Comparison of ENCODE assay signal across 13 cellular contexts in the genomic region with DNA sequence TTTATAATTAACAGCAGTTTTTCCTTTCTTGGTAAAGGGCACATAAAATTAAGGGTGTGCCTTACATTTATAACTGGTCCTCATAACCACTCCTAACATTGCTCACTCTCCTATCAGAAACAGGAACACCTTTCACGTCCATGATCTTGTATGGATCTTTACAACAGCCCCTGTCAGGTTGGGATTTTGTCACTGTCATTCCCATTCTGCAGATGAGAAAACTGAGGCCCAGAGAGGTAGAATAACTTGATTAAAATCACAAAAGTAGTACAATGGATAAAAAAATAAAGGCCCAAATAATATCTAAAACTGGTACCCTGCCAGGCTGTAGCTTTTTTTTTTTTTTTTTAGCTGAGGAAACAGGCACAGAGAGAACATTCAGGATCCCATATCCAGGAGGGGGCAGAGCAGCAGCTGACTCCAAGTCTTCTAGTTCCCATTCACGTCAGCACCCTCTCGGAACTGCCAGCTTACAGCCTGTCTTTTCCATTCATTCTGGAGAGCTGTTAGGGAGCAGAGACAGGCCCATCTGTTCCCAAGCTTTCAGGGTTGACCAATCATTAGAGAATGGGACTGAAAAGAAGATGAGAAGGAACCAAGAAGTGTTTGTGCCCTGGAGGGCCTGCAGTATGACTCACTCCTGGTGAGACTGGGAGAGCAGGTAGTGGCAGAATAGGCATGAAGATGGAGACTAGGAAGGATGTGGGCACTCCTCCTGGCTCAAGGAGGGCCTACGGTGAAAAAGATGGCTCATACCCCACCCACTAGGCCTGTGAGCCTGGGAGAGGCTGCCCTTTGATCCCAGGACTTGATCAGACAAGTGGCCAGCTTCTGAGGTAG. TPM values are rescaled to one million over a fixed set of nuclear protein-coding genes. Genes with fewer than 3 reads are reported as not detected.
DNase-seq lines count a peak whose midpoint lies in the region; ATAC-seq, FAIRE-seq and TF ChIP-seq lines count a peak whose summit lies in the region.
"Had no signal": no experiment of that assay in that cellular context is flagged by ENCODE, and none has a peak within 500 bp of the region (broad histone marks: within the 10 kb centered on the region; RNA-seq: fewer than 3 reads in every experiment).

No MANE protein-coding gene starts in this region.

- peaks cover 16% of the 10 kb centered on the region for H3K4me1 Mint-ChIP-seq in T-helper 1 cell treated with Interleukin-12 subunit alpha and Interleukin-12 subunit beta and Interleukin-4 antibody, amounts not matched to agents 30 μg/mL and 1 μg/mL, for 36 hours (ENCODE audit: low read depth)
- H3K4me1 Mint-ChIP-seq in glutamatergic neuron (ENCODE audit: low read depth, unreplicated experiment), result peaks cover 10% of the 10 kb centered on the region
- H3K4me1 Mint-ChIP-seq in stimulated activated effector memory CD8-positive, alpha-beta T cell treated with anti-CD3 and anti-CD28 coated beads, Interleukin-12 subunit alpha, Interleukin-12 subunit beta, amount 100 ng/mL, for 72 hours, result peaks cover 19% of the 10 kb centered on the region

- no peaks in the 10 kb centered on the region for H3K27me3 ChIP-seq in ovary
- H3K27me3 ChIP-seq: BE2C, esophagus muscularis mucosa, SJSA1 had no signal

- H3K36me3 ChIP-seq in ovary, result no peaks in the 10 kb centered on the region

- TF ChIP-seq CTCF in glutamatergic neuron (IDR thresholded peaks at IDR 0.05; ENCODE audit: partially characterized antibody, unreplicated experiment) (no peak), ovary (IDR thresholded peaks at IDR 0.05) (no peak), D721Med (IDR thresholded peaks at IDR 0.05; ENCODE audit: insufficient read depth, missing control alignments) (no peak)

- no peaks in the 10 kb centered on the region for H3K9me3 ChIP-seq in ovary
- H3K9me3 ChIP-seq: BE2C, esophagus muscularis mucosa, SJSA1 had no signal

- H3K27ac Mint-ChIP-seq in T-helper 1 cell treated with Interleukin-12 subunit alpha and Interleukin-12 subunit beta and Interleukin-4 antibody, amounts not matched to agents 30 μg/mL and 1 μg/mL, for 36 hours, result peak overlapping the region; percentile 45
- peak overlapping the region; percentile 66 for H3K27ac Mint-ChIP-seq in glutamatergic neuron (ENCODE audit: unreplicated experiment)
- peak overlapping the region; percentile 85 for H3K27ac Mint-ChIP-seq in stimulated activated effector memory CD8-positive, alpha-beta T cell treated with anti-CD3 and anti-CD28 coated beads, Interleukin-12 subunit alpha, Interleukin-12 subunit beta, amount 100 ng/mL, for 72 hours
- H3K27ac Mint-ChIP-seq: activated T-cell treated with anti-CD3 and anti-CD28 coated beads, Interleukin-2, amount 50 U/mL, for 72 hours had no signal

- H3K36me3 Mint-ChIP-seq in T-helper 1 cell treated with Interleukin-12 subunit alpha and Interleukin-12 subunit beta and Interleukin-4 antibody, amounts not matched to agents 30 μg/mL and 1 μg/mL, for 36 hours (ENCODE audit: low read depth), result peaks cover 24% of the 10 kb centered on the region
- H3K36me3 Mint-ChIP-seq in glutamatergic neuron (ENCODE audit: unreplicated experiment), result no peaks in the 10 kb centered on the region
- H3K36me3 Mint-ChIP-seq in stimulated activated effector memory CD8-positive, alpha-beta T cell treated with anti-CD3 and anti-CD28 coated beads, Interleukin-12 subunit alpha, Interleukin-12 subunit beta, amount 100 ng/mL, for 72 hours, result peaks cover 65% of the 10 kb centered on the region

- no peaks in the 10 kb centered on the region for H3K4me1 ChIP-seq in ovary (ENCODE audit: insufficient read depth)
- H3K4me1 ChIP-seq: BE2C, esophagus muscularis mucosa, SJSA1 had no signal

- FAIRE-seq in D721Med (lab: Jason Lieb, UNC), result no peak

- intact Hi-C loops in ovary (cut with DNase I), result no loop called here

- H3K9me3 Mint-ChIP-seq in T-helper 1 cell treated with Interleukin-12 subunit alpha and Interleukin-12 subunit beta and Interleukin-4 antibody, amounts not matched to agents 30 μg/mL and 1 μg/mL, for 36 hours, result no peaks in the 10 kb centered on the region
- H3K9me3 Mint-ChIP-seq in glutamatergic neuron (ENCODE audit: unreplicated experiment), result peaks cover 5% of the 10 kb centered on the region
- no peaks in the 10 kb centered on the region for H3K9me3 Mint-ChIP-seq in stimulated activated effector memory CD8-positive, alpha-beta T cell treated with anti-CD3 and anti-CD28 coated beads, Interleukin-12 subunit alpha, Interleukin-12 subunit beta, amount 100 ng/mL, for 72 hours
- H3K9me3 Mint-ChIP-seq: activated T-cell treated with anti-CD3 and anti-CD28 coated beads, Interleukin-2, amount 50 U/mL, for 72 hours; neural crest cell had no signal

- H3K4me3 Mint-ChIP-seq in T-helper 1 cell treated with Interleukin-12 subunit alpha and Interleukin-12 subunit beta and Interleukin-4 antibody, amounts not matched to agents 30 μg/mL and 1 μg/mL, for 36 hours, result no peak overlapping the region
- peak overlapping the region; percentile 52 for H3K4me3 Mint-ChIP-seq in glutamatergic neuron (ENCODE audit: unreplicated experiment)
- H3K4me3 Mint-ChIP-seq in stimulated activated effector memory CD8-positive, alpha-beta T cell treated with anti-CD3 and anti-CD28 coated beads, Interleukin-12 subunit alpha, Interleukin-12 subunit beta, amount 100 ng/mL, for 72 hours, result no peak overlapping the region
- H3K4me3 Mint-ChIP-seq: activated T-cell treated with anti-CD3 and anti-CD28 coated beads, Interleukin-2, amount 50 U/mL, for 72 hours; neural crest cell had no signal

- no peak for ATAC-seq in stimulated activated effector memory CD8-positive, alpha-beta T cell treated with anti-CD3 and anti-CD28 coated beads, Interleukin-12 subunit alpha, Interleukin-12 subunit beta, amount 100 ng/mL, for 72 hours
- ATAC-seq in HG03460 (IDR thresholded peaks at IDR 0.05; ENCODE audit: unreplicated experiment), result no peak
- ATAC-seq: activated T-cell treated with anti-CD3 and anti-CD28 coated beads, Interleukin-2, amount 50 U/mL, for 72 hours had no signal

- H3K4me3 ChIP-seq in ovary, result no peak overlapping the region
- H3K4me3 ChIP-seq: esophagus muscularis mucosa, SJSA1 had no signal

- TF ChIP-seq EP300 in ovary (IDR thresholded peaks at IDR 0.05), result no peak

- 45 to 59% (median 51%) methylated on average over 4 of the region's 4 CpGs for WGBS in ovary, 3 donors

- TF ChIP-seq POLR2A in ovary (IDR thresholded peaks at IDR 0.05), result no peak

- H3K27me3 Mint-ChIP-seq in T-helper 1 cell treated with Interleukin-12 subunit alpha and Interleukin-12 subunit beta and Interleukin-4 antibody, amounts not matched to agents 30 μg/mL and 1 μg/mL, for 36 hours (ENCODE audit: low read depth), result no peaks in the 10 kb centered on the region
- peaks cover 2% of the 10 kb centered on the region for H3K27me3 Mint-ChIP-seq in glutamatergic neuron (ENCODE audit: unreplicated experiment)

- H3K27ac ChIP-seq in ovary, result no peak overlapping the region
- H3K27ac ChIP-seq: esophagus muscularis mucosa, SJSA1 had no signal

- DNase-seq in T-helper 1 cell, result no peak
- peak; percentile 4 for DNase-seq in amniotic epithelial cell (ENCODE audit: low read depth)
- no peak for DNase-seq in glutamatergic neuron
- DNase-seq in stimulated activated effector memory CD8-positive, alpha-beta T cell treated with anti-CD3 and anti-CD28 coated beads, Interleukin-12 subunit alpha, Interleukin-12 subunit beta, amount 100 ng/mL, for 72 hours (ENCODE audit: low spot score in 2 of 2), result no peak
- DNase-seq in ovary, result no peak
- DNase-seq in D721Med (ENCODE audit: insufficient read length, low spot score), result no peak
- DNase-seq: activated T-cell treated with anti-CD3 and anti-CD28 coated beads, Interleukin-2, amount 50 U/mL, for 72 hours; BE2C had no signal

RNA-seq across cellular contexts. Expression of a gene that starts 7.3 kb away (rescaled TPM):
- total RNA-seq in glutamatergic neuron (ENCODE audit: unreplicated experiment) (4.7 TPM), ovary (1 to 10 TPM; 3.2 to 7.7 (median 5.2) TPM)
- 1 to 10 TPM; 3.5 to 5.6 TPM for polyA plus RNA-seq in ovary

RNA-seq across cellular contexts. Expression of a gene that starts 20.3 kb away (rescaled TPM):
- 2.6 TPM for total RNA-seq in glutamatergic neuron (ENCODE audit: unreplicated experiment)
- total RNA-seq in ovary, result 1 to 10 TPM in 6 of 7 donors, under 1 TPM in 1; 0.95 to 7.7 (median 3.1) TPM
- 1 to 10 TPM; 1.3 to 3.2 TPM for polyA plus RNA-seq in ovary
- total RNA-seq: SJSA1 had no signal

RNA-seq across cellular contexts. Expression of a gene that starts 57.7 kb away (rescaled TPM):
- not detected for total RNA-seq in glutamatergic neuron (ENCODE audit: unreplicated experiment)
- total RNA-seq in ovary, result not detected
- polyA plus RNA-seq in ovary, result not detected
- total RNA-seq: activated T-cell treated with anti-CD3 and anti-CD28 coated beads, Interleukin-2, amount 50 U/mL, for 72 hours; esophagus muscularis mucosa; neural crest cell; SJSA1 had no signal
